ENCODE assay signal across 1 cellular context in genomic region chr3:55164876-55165275, GRCh38.
TF ChIP-seq lines count a peak whose summit lies in the region.

No MANE protein-coding gene starts in this region.

TF ChIP-seq in IMR-90, 13 proteins besides CTCF, POLR2A, EP300 and RAD21 (continued from another document):
- TF ChIP-seq USF2 (IDR thresholded peaks at IDR 0.05; ENCODE audit: low read depth, low read length): no peak
- no peak for TF ChIP-seq SMC3 (IDR thresholded peaks at IDR 0.05; ENCODE audit: low read depth, low read length)
- no peak for TF ChIP-seq RCOR1 (IDR thresholded peaks at IDR 0.05; ENCODE audit: insufficient replicate concordance, low read length)
- no peak for TF ChIP-seq BHLHE40 (IDR thresholded peaks at IDR 0.05; ENCODE audit: low read depth, low read length)
- TF ChIP-seq NFE2L2 (IDR thresholded peaks at IDR 0.05; ENCODE audit: low read depth, low read length): no peak
- TF ChIP-seq MXI1 (IDR thresholded peaks at IDR 0.05; ENCODE audit: borderline replicate concordance, low read depth, low read length): no peak
